Comparison of ENCODE assay signal across 3 cellular contexts in the genomic region with DNA sequence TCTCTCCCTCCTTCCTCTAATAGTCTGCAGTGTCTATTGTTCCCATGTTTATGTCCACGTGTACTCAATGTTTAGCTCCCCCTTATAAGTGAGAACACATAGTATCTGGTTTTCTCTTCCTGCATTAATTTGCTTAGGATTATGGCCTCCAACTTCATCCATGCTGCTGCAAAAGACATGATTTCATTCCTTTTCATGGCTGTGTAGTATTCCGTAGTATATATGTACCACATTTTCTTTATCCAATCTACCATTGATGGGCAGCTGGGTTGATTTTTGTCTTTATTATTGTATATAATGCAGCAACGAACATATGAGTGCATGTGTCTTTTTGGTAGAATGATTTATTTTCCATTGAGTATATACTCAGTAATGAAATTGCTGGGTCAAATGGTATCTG.
TF ChIP-seq lines count a peak whose summit lies in the region.

No MANE protein-coding gene starts in this region.

TF ChIP-seq in A549, 52 proteins besides CTCF, POLR2A, EP300 and RAD21:
- TF ChIP-seq ZFP36 (IDR thresholded peaks at IDR 0.05; ENCODE audit: borderline replicate concordance, partially characterized antibody) (no peak), KDM1A (IDR thresholded peaks at IDR 0.05; ENCODE audit: low read depth) (peak; percentile 86; the same call in 1 of the 2 replicates)

TF ChIP-seq in HEK293, 187 proteins besides CTCF, POLR2A, EP300 and RAD21:
- TF ChIP-seq ZNF146 (tag by site-specific recombination; IDR thresholded peaks at IDR 0.05) (peak; percentile 60; the same call in 1 of the 2 replicates), IKZF3 (tag by site-specific recombination; IDR thresholded peaks at IDR 0.05) (no peak)

TF ChIP-seq in K562, 482 proteins besides CTCF, POLR2A, EP300 and RAD21:
- TF ChIP-seq ZNF146 (CRISPR knock-in tag; IDR thresholded peaks at IDR 0.05; ENCODE audit: unreplicated experiment), result peak; percentile 87
- TF ChIP-seq ZNF41 (CRISPR knock-in tag; conservative IDR thresholded peaks at IDR 0.05), result no peak
